In genomic region chr21:19607983-19608668, GRCh38 we compare ENCODE assay signal across 16 cellular contexts.
DNase-seq lines count a peak whose midpoint lies in the region; ATAC-seq and TF ChIP-seq lines count a peak whose summit lies in the region.
"Had no signal": no experiment of that assay in that cellular context is flagged by ENCODE, and none has a peak within 500 bp of the region (broad histone marks: within the 10 kb centered on the region; RNA-seq: fewer than 3 reads in every experiment).

No MANE protein-coding gene starts in this region.

- no peaks in the 10 kb centered on the region for H3K4me1 ChIP-seq in Loucy (ENCODE audit: insufficient read depth, low read length, poor library complexity, severe bottlenecking)
- H3K4me1 ChIP-seq in iPS-18a (ENCODE audit: control insufficient read depth, low read depth, low read length) = peaks cover 28% of the 10 kb centered on the region
- H3K4me1 ChIP-seq in breast epithelium = no peaks in the 10 kb centered on the region
- H3K4me1 ChIP-seq: gastrocnemius medialis had no signal

- H3K79me2 ChIP-seq in Loucy (ENCODE audit: insufficient read depth, low read length) = no peaks in the 10 kb centered on the region

- H3K9me2 ChIP-seq in Loucy (replicated peaks; ENCODE audit: low read depth, low read length) = no peaks in the 10 kb centered on the region

- no peaks in the 10 kb centered on the region for H3K27me3 ChIP-seq in Loucy (ENCODE audit: insufficient read depth, low read length, poor library complexity, severe bottlenecking)
- no peaks in the 10 kb centered on the region for H3K27me3 ChIP-seq in iPS-18a (ENCODE audit: control insufficient read depth, insufficient read depth, low read length)
- H3K27me3 ChIP-seq in breast epithelium = no peaks in the 10 kb centered on the region
- H3K27me3 ChIP-seq: gastrocnemius medialis had no signal

- H3F3A ChIP-seq in Loucy (ENCODE audit: low read depth) = no peaks in the 10 kb centered on the region

- peak overlapping the region; percentile 16 for H3K27ac ChIP-seq in iPS-18a (ENCODE audit: low read length)
- H3K27ac ChIP-seq in breast epithelium = no peak overlapping the region
- H3K27ac ChIP-seq: gastrocnemius medialis had no signal

- peak; percentile 73 for DNase-seq in COR-L47 (lab: John Stamatoyannopoulos, UW)
- DNase-seq in SK-N-DZ (ENCODE audit: low spot score) = peak; percentile 92
- no peak for DNase-seq in hepatic stellate cell (ENCODE audit: low spot score)
- no peak for DNase-seq in superior temporal gyrus (ENCODE audit: extremely low spot score)
- DNase-seq in breast epithelium (ENCODE audit: low spot score in 2 of 2) = no peak
- DNase-seq: activated CD8-positive, alpha-beta T cell treated with anti-CD3 and anti-CD28 coated beads, Interleukin-2, amount 10 ng/mL, durations not matched to agents 7 days and 5 days; activated effector memory CD4-positive, alpha-beta T cell treated with Interleukin-2 at 50 U/mL for 16 hours; effector CD8-positive, alpha-beta T cell; gastrocnemius medialis; GOT3; left colon; naive B cell; stimulated activated naive CD8-positive, alpha-beta T cell treated with anti-CD3 and anti-CD28 coated beads, Interleukin-15, Interleukin-2, amounts not matched to agents 100 U/mL and 50 U/mL, for 24 hours had no signal

- TF ChIP-seq POLR2A in breast epithelium (IDR thresholded peaks at IDR 0.05) = no peak

- no peak overlapping the region for H2AFZ ChIP-seq in Loucy (ENCODE audit: low read length)

- H3K4me2 ChIP-seq in Loucy (ENCODE audit: low read depth, low read length, poor library complexity, severe bottlenecking) = no peak overlapping the region

- H3K4me3 ChIP-seq in Loucy (ENCODE audit: low read length, poor library complexity, severe bottlenecking) (no peak overlapping the region), iPS-18a (ENCODE audit: low read length) (no peak overlapping the region), breast epithelium (no peak overlapping the region)
- H3K4me3 ChIP-seq: gastrocnemius medialis had no signal

- intact Hi-C loops in breast epithelium (cut with DNase I; ENCODE audit: low total_unique reads) = no loop called here

- H3K36me3 ChIP-seq in Loucy (ENCODE audit: insufficient read depth, low read length) (no peaks in the 10 kb centered on the region), iPS-18a (ENCODE audit: control insufficient read depth, low read depth, low read length) (no peaks in the 10 kb centered on the region), breast epithelium (no peaks in the 10 kb centered on the region)
- H3K36me3 ChIP-seq: gastrocnemius medialis had no signal

- TF ChIP-seq CTCF in Loucy (conservative IDR thresholded peaks at IDR 0.05; ENCODE audit: low read length) = peak; percentile 25; the same call in 1 of the 2 replicates
- no peak for TF ChIP-seq CTCF in breast epithelium (IDR thresholded peaks at IDR 0.05)

- H3K9me3 ChIP-seq in Loucy (ENCODE audit: insufficient read depth, low read depth, low read length) = no peaks in the 10 kb centered on the region
- H3K9me3 ChIP-seq in iPS-18a (ENCODE audit: control insufficient read depth, low read depth, low read length) = no peaks in the 10 kb centered on the region
- no peaks in the 10 kb centered on the region for H3K9me3 ChIP-seq in breast epithelium
- H3K9me3 ChIP-seq: gastrocnemius medialis had no signal

- H3K9ac ChIP-seq in Loucy (ENCODE audit: low read depth, low read length, poor library complexity, severe bottlenecking) = no peak overlapping the region
- H3K9ac ChIP-seq in iPS-18a (ENCODE audit: low read length) = no peak overlapping the region

- H4K20me1 ChIP-seq in Loucy (ENCODE audit: insufficient read depth, low read length, poor library complexity, severe bottlenecking) = no peaks in the 10 kb centered on the region

- no peak for ATAC-seq in GM19463 (IDR thresholded peaks at IDR 0.05; ENCODE audit: unreplicated experiment)
- ATAC-seq: activated CD8-positive, alpha-beta T cell treated with anti-CD3 and anti-CD28 coated beads, Interleukin-2, amount 10 ng/mL, durations not matched to agents 7 days and 5 days; gastrocnemius medialis; left colon; stimulated activated naive CD8-positive, alpha-beta T cell treated with anti-CD3 and anti-CD28 coated beads, Interleukin-15, Interleukin-2, amounts not matched to agents 100 U/mL and 50 U/mL, for 24 hours had no signal

Comparison
In these comparisons a context has a peak if more than half of its experiments do, and no peak if none do; other contexts are left out.
1. DNase-seq: peak in COR-L47 (single experiment) and SK-N-DZ (single experiment); none in hepatic stellate cell (single experiment), superior temporal gyrus (single experiment) and breast epithelium (0 of 2).